7 cellular contexts compared by ENCODE assay signal in the genomic region with DNA sequence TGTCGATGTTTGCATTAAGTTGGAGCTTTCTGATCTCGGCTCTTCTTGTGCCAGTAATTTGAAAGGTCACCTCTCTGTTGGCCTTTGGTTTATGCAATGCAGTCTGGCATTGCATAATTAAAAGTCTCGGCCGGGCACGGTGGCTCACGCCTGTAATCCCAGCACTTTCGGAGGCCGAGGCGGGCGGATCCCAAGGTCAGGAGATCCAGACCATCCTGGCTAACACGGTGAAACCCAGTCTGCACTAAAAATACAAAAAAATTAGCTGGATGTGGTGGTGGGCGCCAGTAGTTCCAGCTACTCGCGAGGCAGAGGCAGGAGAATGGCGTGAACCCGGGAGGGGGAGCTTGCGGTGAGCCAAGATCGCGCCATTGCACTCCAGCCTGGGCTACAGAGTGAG.
DNase-seq lines count a peak whose midpoint lies in the region; ATAC-seq and TF ChIP-seq lines count a peak whose summit lies in the region.
"Not testable (repeated sequence)": the region's sequence is repeated elsewhere in the genome, so short reads cannot be mapped to it uniquely, and the experiment has no call there.

No MANE protein-coding gene starts in this region.

- intact Hi-C loops in Right ventricle myocardium superior (cut with DNase I); left lung (cut with DNase I); lower lobe of right lung (cut with DNase I); posterior vena cava (cut with DNase I); tibial artery (cut with DNase I; ENCODE audit: low total_unique reads): not testable (repeated sequence)

- TF ChIP-seq CTCF in coronary artery (IDR thresholded peaks at IDR 0.05); left lung (IDR thresholded peaks at IDR 0.05); lower lobe of right lung (IDR thresholded peaks at IDR 0.05); tibial artery (IDR thresholded peaks at IDR 0.05): not testable (repeated sequence)

- H3K4me3 ChIP-seq in coronary artery, left lung, lower lobe of right lung, tibial artery: not testable (repeated sequence)

- not testable (repeated sequence) for ATAC-seq in Right ventricle myocardium superior (ENCODE audit: poor library complexity)
- ATAC-seq in left lung: peak; percentile 37
- peak in 1 of 2 donors; percentile 50 for ATAC-seq in lower lobe of right lung

- not testable (repeated sequence) for H3K27me3 ChIP-seq in left lung; lower lobe of right lung (ENCODE audit: low read depth); tibial artery

- not testable (repeated sequence) for H3K4me1 ChIP-seq in left lung, lower lobe of right lung, tibial artery

- H3K36me3 ChIP-seq in left lung (peaks cover 0 to 11% of the 10 kb centered on the region in 2 donors), lower lobe of right lung (peaks cover 30% of the 10 kb centered on the region), tibial artery (peaks cover 12 to 20% (median 13%) of the 10 kb centered on the region in 3 donors)

- not testable (repeated sequence) for H3K27ac ChIP-seq in coronary artery, tibial artery
- H3K27ac ChIP-seq in left lung (peak overlapping the region in 1 of 2 donors; percentile 74), lower lobe of right lung (peak overlapping the region; percentile 58)

- H3K9me3 ChIP-seq in left lung, lower lobe of right lung, tibial artery: not testable (repeated sequence)

- DNase-seq in CD1c-positive myeloid dendritic cell (ENCODE audit: extremely low spot score) (peak; percentile 1), coronary artery (ENCODE audit: low spot score) (peak; percentile 11), Right ventricle myocardium superior (peak; percentile 42), left lung (peak; percentile 34 to 72), lower lobe of right lung (peak; percentile 54), posterior vena cava (ENCODE audit: low spot score) (peak; percentile 34), tibial artery (peak; percentile 18 to 56)

Comparison
In these comparisons a context has a peak if more than half of its experiments do, and no peak if none do; other contexts are left out.
1. DNase-seq: peak in every context shown above with its lines; median percentile 54 in lower lobe of right lung; 53 in left lung; 42 in Right ventricle myocardium superior; 37 in tibial artery; 34 in posterior vena cava; 11 in coronary artery; 1 in CD1c-positive myeloid dendritic cell.